18 cellular contexts compared by ENCODE assay signal in genomic region chr10:43700306-43700705, GRCh38. TPM values are rescaled to one million over a fixed set of nuclear protein-coding genes. Genes with fewer than 3 reads are reported as not detected.
DNase-seq lines count a peak whose midpoint lies in the region; ATAC-seq, FAIRE-seq and TF ChIP-seq lines count a peak whose summit lies in the region.
"Had no signal": no experiment of that assay in that cellular context is flagged by ENCODE, and none has a peak within 500 bp of the region (broad histone marks: within the 10 kb centered on the region; RNA-seq: fewer than 3 reads in every experiment).

No MANE protein-coding gene starts in this region.

- H4K20me1 ChIP-seq in astrocyte (ENCODE audit: insufficient read depth, low read length): no peaks in the 10 kb centered on the region

- no peaks in the 10 kb centered on the region for H3K36me3 ChIP-seq in astrocyte (ENCODE audit: insufficient read depth, low read length)
- H3K36me3 ChIP-seq in upper lobe of right lung: no peaks in the 10 kb centered on the region
- no peaks in the 10 kb centered on the region for H3K36me3 ChIP-seq in stomach
- H3K36me3 ChIP-seq: HAP-1 had no signal

- H3K79me2 ChIP-seq in astrocyte (ENCODE audit: insufficient read depth, low read length): no peaks in the 10 kb centered on the region

- intact Hi-C loops in upper lobe of right lung (cut with DNase I) (no loop called here), stomach (cut with DNase I; ENCODE audit: low total_unique reads) (no loop called here)

- H3K4me3 ChIP-seq in astrocyte (ENCODE audit: insufficient read depth, low read depth, low read length): no peak overlapping the region
- no peak overlapping the region for H3K4me3 ChIP-seq in upper lobe of right lung
- no peak overlapping the region for H3K4me3 ChIP-seq in stomach
- H3K4me3 ChIP-seq: HAP-1, K562, PC-9 had no signal

- H3K4me1 Mint-ChIP-seq in astrocyte (ENCODE audit: low read depth, unreplicated experiment) (peaks cover 6% of the 10 kb centered on the region), nephron (peaks cover 18% of the 10 kb centered on the region)
- H3K4me1 Mint-ChIP-seq: CD4-positive, alpha-beta memory T cell had no signal

- H3K9me3 ChIP-seq in astrocyte (ENCODE audit: insufficient read depth, low read depth, low read length) (no peaks in the 10 kb centered on the region), upper lobe of right lung (no peaks in the 10 kb centered on the region), stomach (no peaks in the 10 kb centered on the region)
- H3K9me3 ChIP-seq: HAP-1 had no signal

- WGBS in stomach, 5 donors: 62 to 73% (median 63%) methylated on average over 3 to 4 of the region's 4 CpGs

- DNase-seq in GM03348 (ENCODE audit: low spot score): peak; percentile 51
- peak; percentile 35 for DNase-seq in astrocyte (ENCODE audit: low read depth)
- DNase-seq in upper lobe of right lung: peak; percentile 31
- no peak for DNase-seq in RCC 7860 (ENCODE audit: low spot score)
- no peak for DNase-seq in SIG-M5 (lab: John Stamatoyannopoulos, UW)
- DNase-seq in stomach: no peak
- DNase-seq: ACHN; Calu3; CD4-positive, alpha-beta memory T cell; NCI-H1048; NCI-H1436 treated with DMSO at 0.1 percent for 48 hours; NCI-H2081; NCI-H510A treated with DMSO at 0.1 percent for 48 hours; NCI-H82; PC-9 had no signal

- no peak for TF ChIP-seq POLR2A in stomach (IDR thresholded peaks at IDR 0.05)

- ATAC-seq in upper lobe of right lung: no peak
- ATAC-seq: K562 had no signal

- no peaks in the 10 kb centered on the region for H3K9me3 Mint-ChIP-seq in astrocyte (ENCODE audit: unreplicated experiment)
- no peaks in the 10 kb centered on the region for H3K9me3 Mint-ChIP-seq in nephron
- H3K9me3 Mint-ChIP-seq: CD4-positive, alpha-beta memory T cell had no signal

- H3K27ac ChIP-seq in astrocyte (ENCODE audit: low read depth, low read length): no peak overlapping the region
- H3K27ac ChIP-seq in upper lobe of right lung: no peak overlapping the region
- H3K27ac ChIP-seq in stomach: no peak overlapping the region
- H3K27ac ChIP-seq: PC-9 had no signal

- TF ChIP-seq CTCF in astrocyte (IDR thresholded peaks at IDR 0.05; ENCODE audit: insufficient read depth, low read depth, low read length): no peak
- no peak for TF ChIP-seq CTCF in nephron (IDR thresholded peaks at IDR 0.05; ENCODE audit: unreplicated experiment in 3 of 3)
- TF ChIP-seq CTCF in upper lobe of right lung (IDR thresholded peaks at IDR 0.05): no peak
- no peak for TF ChIP-seq CTCF in stomach (IDR thresholded peaks at IDR 0.05)

- H2AFZ ChIP-seq in astrocyte (ENCODE audit: low read depth, low read length): no peak overlapping the region
- H2AFZ ChIP-seq: PC-9 had no signal

- H3K4me1 ChIP-seq in astrocyte (ENCODE audit: insufficient read depth, low read length) (no peaks in the 10 kb centered on the region), upper lobe of right lung (peaks cover 3% of the 10 kb centered on the region), stomach (peaks cover 0 to 4% (median 0%) of the 10 kb centered on the region in 4 donors)
- H3K4me1 ChIP-seq: HAP-1 had no signal

- H3K27me3 Mint-ChIP-seq in astrocyte (ENCODE audit: low read depth, unreplicated experiment) (peaks cover 11% of the 10 kb centered on the region), nephron (ENCODE audit: low read depth) (no peaks in the 10 kb centered on the region)

- H3K27ac Mint-ChIP-seq in astrocyte (ENCODE audit: unreplicated experiment) (no peak overlapping the region), nephron (peak overlapping the region; percentile 13 to 67 (median 61))
- H3K27ac Mint-ChIP-seq: CD4-positive, alpha-beta memory T cell had no signal

- no peak for TF ChIP-seq EP300 in stomach (IDR thresholded peaks at IDR 0.05)

- H3K27me3 ChIP-seq in astrocyte (ENCODE audit: insufficient read depth, low read length) (no peaks in the 10 kb centered on the region), upper lobe of right lung (no peaks in the 10 kb centered on the region), stomach (no peaks in the 10 kb centered on the region)

- H3K4me3 Mint-ChIP-seq in astrocyte (ENCODE audit: unreplicated experiment) (no peak overlapping the region), nephron (no peak overlapping the region)
- H3K4me3 Mint-ChIP-seq: CD4-positive, alpha-beta memory T cell had no signal

- H3K9ac ChIP-seq in astrocyte (ENCODE audit: low read length): no peak overlapping the region

- H3K36me3 Mint-ChIP-seq in astrocyte (ENCODE audit: low read depth, unreplicated experiment) (no peaks in the 10 kb centered on the region), nephron (ENCODE audit: low read depth) (no peaks in the 10 kb centered on the region)
- H3K36me3 Mint-ChIP-seq: CD4-positive, alpha-beta memory T cell had no signal

- no peak for FAIRE-seq in astrocyte (lab: Jason Lieb, UNC)
- no peak for FAIRE-seq in RCC 7860 (lab: Jason Lieb, UNC)
- FAIRE-seq: K562 had no signal

- H3K4me2 ChIP-seq in astrocyte (ENCODE audit: low read length): no peak overlapping the region
- H3K4me2 ChIP-seq: PC-9 had no signal

RNA-seq across cellular contexts. Expression of gene ZNF32, which starts 51.6 kb away (rescaled TPM):
- total RNA-seq in astrocyte: 19.2 and 19.7 TPM in 2 replicates
- total RNA-seq in upper lobe of right lung: 32.3 TPM
- total RNA-seq in stomach: 10 to 100 TPM in 4 of 5 donors, 1 to 10 TPM in 1; 8.7 to 75.9 (median 34.5) TPM
- polyA plus RNA-seq in stomach: 10 to 100 TPM; 52.9 to 60.0 (median 56.8) TPM

Comparison
In these comparisons a context has a peak if more than half of its experiments do, and no peak if none do; other contexts are left out.
1. DNase-seq: peak in GM03348 (single experiment), astrocyte (single experiment) and upper lobe of right lung (single experiment); none in RCC 7860 (single experiment), SIG-M5 (single experiment) and stomach (single experiment).